In the genomic region with DNA sequence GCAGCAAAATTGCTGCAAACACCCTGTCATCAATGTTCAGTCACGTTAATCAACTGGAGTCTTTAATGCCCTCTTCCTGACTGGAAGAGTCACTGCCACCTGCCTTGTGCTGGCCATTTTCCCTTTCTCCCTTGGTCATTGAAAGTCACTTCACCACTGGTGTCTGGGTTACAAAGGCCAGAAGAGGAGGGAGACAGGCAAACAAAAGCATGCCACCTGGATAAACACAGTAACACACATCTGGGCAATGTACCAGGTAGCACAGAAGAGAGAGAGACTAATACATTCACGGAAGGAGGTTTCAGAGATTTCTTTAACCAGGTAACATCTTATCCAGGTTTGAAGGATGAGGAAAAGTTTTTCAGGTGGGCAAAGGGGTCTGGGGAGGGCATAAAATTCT, we compare ENCODE assay signal across 1 cellular context.
TF ChIP-seq lines count a peak whose summit lies in the region.

No MANE protein-coding gene starts in this region.

TF ChIP-seq in HepG2, 621 proteins besides CTCF, POLR2A, EP300 and RAD21:
- no peak for TF ChIP-seq HOXA7 (CRISPR knock-in tag; IDR thresholded peaks at IDR 0.05)
